ENCODE assay signal across 8 cellular contexts in the genomic region with DNA sequence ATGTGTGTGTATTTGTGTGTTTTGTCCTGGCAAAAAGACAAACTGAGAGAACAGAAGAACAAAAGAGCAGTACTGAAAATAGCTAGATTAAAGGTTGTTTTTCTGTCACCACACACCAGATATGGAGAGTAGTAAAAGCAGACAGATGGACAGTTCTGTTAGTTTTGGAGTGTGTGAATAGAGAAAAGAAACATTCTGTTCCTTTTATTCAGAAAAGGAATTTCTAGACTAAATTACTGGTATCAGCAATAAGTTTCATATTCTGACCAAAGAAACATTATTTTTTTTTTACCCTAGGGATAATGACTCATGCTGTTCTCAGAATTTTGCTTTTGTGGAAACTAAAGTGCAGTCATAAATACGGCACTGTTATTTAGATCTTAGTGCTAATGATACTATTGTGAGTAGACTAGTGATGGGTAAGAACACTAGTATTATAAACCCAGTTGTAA. TPM values are rescaled to one million over a fixed set of nuclear protein-coding genes. Genes with fewer than 3 reads are reported as not detected.
A peak's percentile ranks its signal among the peaks of the same experiment; 100 is the strongest.
DNase-seq lines count a peak whose midpoint lies in the region; ATAC-seq and TF ChIP-seq lines count a peak whose summit lies in the region.

No MANE protein-coding gene starts in this region.

- no peaks in the 10 kb centered on the region for H3K27me3 Mint-ChIP-seq in stimulated activated memory B cell treated with anti-CD40 and anti-IgM and Interleukin-4, amounts not matched to agents 10 μg/mL and 1 μg/mL and 100 μg/mL, for 72 hours
- no peaks in the 10 kb centered on the region for H3K27me3 Mint-ChIP-seq in Caco-2 (ENCODE audit: insufficient read depth, unreplicated experiment)

- no peaks in the 10 kb centered on the region for H3K36me3 Mint-ChIP-seq in stimulated activated memory B cell treated with anti-CD40 and anti-IgM and Interleukin-4, amounts not matched to agents 10 μg/mL and 1 μg/mL and 100 μg/mL, for 72 hours
- no peaks in the 10 kb centered on the region for H3K36me3 Mint-ChIP-seq in Caco-2 (ENCODE audit: insufficient read depth, unreplicated experiment)

- DNase-seq in AG20443 (ENCODE audit: low spot score) (peak; percentile 29), HS-5 (ENCODE audit: low read depth) (peak; percentile 35), epithelial cell of esophagus (ENCODE audit: low read depth) (peak; percentile 31), MG63 (no peak), putamen (ENCODE audit: low spot score) (no peak), Caco-2 (no peak)

- H3K4me3 ChIP-seq in epithelial cell of esophagus (ENCODE audit: low read length) (no peak overlapping the region), MG63 (no peak overlapping the region), Caco-2 (ENCODE audit: low read depth, low read length) (no peak overlapping the region)

- POLR2A ChIA-PET in Caco-2 (lab: Charles Lee) = no interaction called here

- H3K27ac Mint-ChIP-seq in stimulated activated memory B cell treated with anti-CD40 and anti-IgM and Interleukin-4, amounts not matched to agents 10 μg/mL and 1 μg/mL and 100 μg/mL, for 72 hours = no peak overlapping the region
- no peak overlapping the region for H3K27ac Mint-ChIP-seq in Caco-2 (ENCODE audit: unreplicated experiment)

- CTCF ChIA-PET in Caco-2 (lab: Charles Lee) = no interaction called here

- no peaks in the 10 kb centered on the region for H3K36me3 ChIP-seq in MG63
- H3K36me3 ChIP-seq in Caco-2 (ENCODE audit: control insufficient read depth, insufficient read depth, low read length) = no peaks in the 10 kb centered on the region

- peak; percentile 55 for ATAC-seq in GM21367 (IDR thresholded peaks at IDR 0.05; ENCODE audit: unreplicated experiment)
- peak; percentile 84 for ATAC-seq in stimulated activated memory B cell treated with anti-CD40 and anti-IgM and Interleukin-4, amounts not matched to agents 10 μg/mL and 1 μg/mL and 100 μg/mL, for 72 hours

- H3K4me1 Mint-ChIP-seq in stimulated activated memory B cell treated with anti-CD40 and anti-IgM and Interleukin-4, amounts not matched to agents 10 μg/mL and 1 μg/mL and 100 μg/mL, for 72 hours = peaks cover 30% of the 10 kb centered on the region
- H3K4me1 Mint-ChIP-seq in Caco-2 (ENCODE audit: low read depth, unreplicated experiment) = no peaks in the 10 kb centered on the region

- H3K4me1 ChIP-seq in Caco-2 = no peaks in the 10 kb centered on the region

- intact Hi-C loops in Caco-2 (cut with micrococcal nuclease; ENCODE audit: unreplicated experiment) = no loop called here

- no peaks in the 10 kb centered on the region for H3K9me3 Mint-ChIP-seq in stimulated activated memory B cell treated with anti-CD40 and anti-IgM and Interleukin-4, amounts not matched to agents 10 μg/mL and 1 μg/mL and 100 μg/mL, for 72 hours
- H3K9me3 Mint-ChIP-seq in Caco-2 (ENCODE audit: unreplicated experiment) = no peaks in the 10 kb centered on the region

- H3K4me3 Mint-ChIP-seq in stimulated activated memory B cell treated with anti-CD40 and anti-IgM and Interleukin-4, amounts not matched to agents 10 μg/mL and 1 μg/mL and 100 μg/mL, for 72 hours = no peak overlapping the region
- H3K4me3 Mint-ChIP-seq in Caco-2 (ENCODE audit: unreplicated experiment) = no peak overlapping the region

- no TSS peak for BruUV-seq in Caco-2 (replicated peaks; lab: Mats Ljungman, UMichigan)

- H3K9me3 ChIP-seq in MG63 (no peaks in the 10 kb centered on the region), Caco-2 (no peaks in the 10 kb centered on the region)

- TF ChIP-seq CTCF in epithelial cell of esophagus (IDR thresholded peaks at IDR 0.05; ENCODE audit: insufficient read depth, low read depth, low read length, missing control alignments) (no peak), Caco-2 (IDR thresholded peaks at IDR 0.05; ENCODE audit: insufficient read depth in 1 of 2, low read depth in 1 of 2, low read length in 1 of 2, severe bottlenecking in 1 of 2, unreplicated experiment in 1 of 2) (no peak)

- H3K27me3 ChIP-seq in MG63 (no peaks in the 10 kb centered on the region), Caco-2 (replicated peaks; ENCODE audit: control insufficient read depth, insufficient read depth, low read length) (no peaks in the 10 kb centered on the region)

RNA-seq across cellular contexts. Expression of a gene that starts 32.9 kb away (rescaled TPM):
- 17.9 TPM in 2 replicates for total RNA-seq in MG63 (2014; rRNA removed; shearing (Covaris generic); ENCODE audit: low replicate concordance)
- total RNA-seq in Caco-2 (2022) = 8.4 and 10.6 TPM in 2 replicates

Comparison
In these comparisons a context has a peak if more than half of its experiments do, and no peak if none do; other contexts are left out.
1. DNase-seq: peak in AG20443 (single experiment), HS-5 (single experiment) and epithelial cell of esophagus (single experiment); none in MG63 (single experiment), putamen (single experiment) and Caco-2 (0 of 2).